In genomic region chr16:87295259-87295658, GRCh38 we compare ENCODE assay signal across 11 cellular contexts. TPM values are rescaled to one million over a fixed set of nuclear protein-coding genes. Genes with fewer than 3 reads are reported as not detected.
DNase-seq lines count a peak whose midpoint lies in the region; TF ChIP-seq lines count a peak whose summit lies in the region.
"Had no signal": no experiment of that assay in that cellular context is flagged by ENCODE, and none has a peak within 500 bp of the region (broad histone marks: within the 10 kb centered on the region; RNA-seq: fewer than 3 reads in every experiment).

No MANE protein-coding gene starts in this region.

- H3K27ac ChIP-seq in hepatocyte: no peak overlapping the region
- no peak overlapping the region for H3K27ac ChIP-seq in ovary
- H3K27ac ChIP-seq in tibial artery: no peak overlapping the region
- H3K27ac ChIP-seq: SJSA1 had no signal

- H3K4me2 ChIP-seq in hepatocyte: no peak overlapping the region

- no peaks in the 10 kb centered on the region for H4K20me1 ChIP-seq in hepatocyte (ENCODE audit: insufficient read depth, poor library complexity, severe bottlenecking)

- no peaks in the 10 kb centered on the region for H3K9me2 ChIP-seq in hepatocyte (replicated peaks; ENCODE audit: insufficient read depth)

- H2AFZ ChIP-seq in hepatocyte: no peak overlapping the region

- no peak overlapping the region for H3K4me3 ChIP-seq in hepatocyte
- H3K4me3 ChIP-seq in ovary: no peak overlapping the region
- H3K4me3 ChIP-seq in tibial artery: no peak overlapping the region
- H3K4me3 ChIP-seq: SJSA1 had no signal

- H3K9me3 ChIP-seq in hepatocyte (ENCODE audit: low read depth) (no peaks in the 10 kb centered on the region), ovary (no peaks in the 10 kb centered on the region), tibial artery (no peaks in the 10 kb centered on the region)

- H3K27me3 ChIP-seq in hepatocyte: no peaks in the 10 kb centered on the region
- H3K27me3 ChIP-seq in ovary: no peaks in the 10 kb centered on the region
- H3K27me3 ChIP-seq in tibial artery: no peaks in the 10 kb centered on the region
- H3K27me3 ChIP-seq: SJSA1 had no signal

- H3K36me3 ChIP-seq in hepatocyte (replicated peaks; ENCODE audit: insufficient read depth, low read depth) (no peaks in the 10 kb centered on the region), ovary (no peaks in the 10 kb centered on the region), tibial artery (no peaks in the 10 kb centered on the region)

- H3K79me2 ChIP-seq in hepatocyte: no peaks in the 10 kb centered on the region

- POLR2A ChIA-PET in GM10248 (lab: Yijun Ruan, JAX): no interaction called here

- H3K4me1 ChIP-seq in hepatocyte (ENCODE audit: insufficient read depth) (no peaks in the 10 kb centered on the region), ovary (ENCODE audit: insufficient read depth) (no peaks in the 10 kb centered on the region), tibial artery (no peaks in the 10 kb centered on the region)

- TF ChIP-seq CTCF in hepatocyte (IDR thresholded peaks at IDR 0.05; ENCODE audit: poor library complexity) (no peak), GM10248 (IDR thresholded peaks at IDR 0.05; ENCODE audit: control extremely low read depth, extremely low read depth, low read depth, missing control alignments) (no peak), ovary (IDR thresholded peaks at IDR 0.05) (no peak), tibial artery (IDR thresholded peaks at IDR 0.05) (no peak)

- peak; percentile 58 for DNase-seq in A172 (ENCODE audit: low spot score)
- DNase-seq in Daoy (ENCODE audit: low read depth): peak; percentile 23
- peak; percentile 77 for DNase-seq in OCI-M1 (lab: John Stamatoyannopoulos, UW)
- peak; percentile 48 for DNase-seq in hepatocyte (ENCODE audit: low spot score)
- DNase-seq in GM10248 (ENCODE audit: extremely low spot score): no peak
- no peak for DNase-seq in hippocampal formation (lab: John Stamatoyannopoulos, UW)
- no peak for DNase-seq in ovary
- DNase-seq in tibial artery: no peak
- DNase-seq: activated CD4-positive, alpha-beta memory T cell treated with anti-CD3 and anti-CD28 coated beads, Interleukin-2, amount 10 ng/mL, durations not matched to agents 7 days and 5 days; NCI-H2081 treated with DMSO at 0.1 percent for 48 hours had no signal

- intact Hi-C loops in ovary (cut with DNase I) (no loop called here), tibial artery (cut with DNase I; ENCODE audit: low total_unique reads) (loop anchor here (2.0 kb wide), 1 partner anchor 514 kb away; no protein-coding TSS in a partner anchor)

- no peak for TF ChIP-seq POLR2A in ovary (IDR thresholded peaks at IDR 0.05)

- CTCF ChIA-PET in GM10248 (lab: Yijun Ruan, JAX): no interaction called here

- TF ChIP-seq EP300 in ovary (IDR thresholded peaks at IDR 0.05): no peak

- 69% methylated on average over 4 of the region's 4 CpGs for WGBS in hepatocyte (ENCODE audit: low lambda C conversion rate, missing lambda C conversion rate)
- WGBS in ovary, 3 donors: 71 to 84% (median 75%) methylated on average over 4 of the region's 4 CpGs

RNA-seq across cellular contexts. Expression of gene C16orf95, which starts 21.9 kb away (rescaled TPM):
- total RNA-seq in A172 (2014; rRNA removed; shearing (Covaris generic)): 18.0 and 22.8 TPM in 2 replicates
- 7.3 and 10.1 TPM in 2 replicates for total RNA-seq in Daoy (2014; rRNA removed; shearing (Covaris generic))
- total RNA-seq in hepatocyte (3.9 and 4.7 TPM in 2 replicates), ovary (1 to 10 TPM; 1.0 to 6.1 (median 2.8) TPM)
- polyA plus RNA-seq in hepatocyte (6.6 and 10.6 TPM in 2 replicates), ovary (1 to 10 TPM; 1.6 to 2.7 TPM)

Comparison
In these comparisons a context has a peak if more than half of its experiments do, and no peak if none do; other contexts are left out.
1. DNase-seq: peak in A172 (single experiment), Daoy (single experiment), OCI-M1 (single experiment) and hepatocyte (single experiment); none in GM10248 (single experiment), hippocampal formation (0 of 2), ovary (0 of 5) and tibial artery (0 of 2).